In the genomic region with DNA sequence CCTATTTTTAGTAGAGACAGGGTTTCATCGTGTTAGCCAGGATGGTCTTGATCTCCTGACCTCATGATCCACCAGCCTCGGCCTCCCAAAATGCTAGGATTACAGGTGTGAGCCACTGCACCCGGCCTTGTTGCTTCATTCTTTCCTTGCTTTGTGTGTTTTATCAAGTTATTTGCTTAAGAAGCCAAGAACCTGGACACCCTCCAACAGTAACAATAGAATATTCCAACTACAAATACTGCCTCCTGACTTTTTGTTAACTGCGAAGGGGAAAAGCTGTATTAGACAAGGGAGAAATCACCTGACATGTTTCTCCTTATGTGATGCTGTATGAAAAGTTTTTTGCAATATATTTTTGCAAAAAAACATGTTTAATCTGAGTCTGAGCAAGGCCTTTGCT, we compare ENCODE assay signal across 21 cellular contexts.
DNase-seq lines count a peak whose midpoint lies in the region; ATAC-seq and TF ChIP-seq lines count a peak whose summit lies in the region.
"Had no signal": no experiment of that assay in that cellular context is flagged by ENCODE, and none has a peak within 500 bp of the region (broad histone marks: within the 10 kb centered on the region; RNA-seq: fewer than 3 reads in every experiment).

No MANE protein-coding gene starts in this region.

- CTCF ChIA-PET in HEK293 (lab: Yijun Ruan, JAX) = no interaction called here
- CTCF ChIA-PET in PC-9 (lab: Charles Lee) = no interaction called here

- no peak for ATAC-seq in HG03196 (IDR thresholded peaks at IDR 0.05; ENCODE audit: unreplicated experiment)
- no peak for ATAC-seq in HG03354 (IDR thresholded peaks at IDR 0.05; ENCODE audit: poor library complexity, severe bottlenecking, unreplicated experiment)
- ATAC-seq: HCT116 had no signal

- POLR2A ChIA-PET in HEK293 (lab: Yijun Ruan, JAX) (no interaction called here), PC-9 (lab: Charles Lee; ENCODE audit: unreplicated experiment) (no interaction called here)

- H3K36me3 ChIP-seq in HEK293 (ENCODE audit: control insufficient read depth in 2 of 2, insufficient read depth in 1 of 2, low read length in 2 of 2) (no peaks in the 10 kb centered on the region), PC-9 (ENCODE audit: low read depth) (no peaks in the 10 kb centered on the region)
- H3K36me3 ChIP-seq: BLaER1 treated with 17β-estradiol and CSF1 and Interleukin-3, amounts not matched to agents 10 nM and 100 nM; MG63 had no signal

- no peaks in the 10 kb centered on the region for H3K9me2 ChIP-seq in PC-9 (ENCODE audit: insufficient read depth)

- no peaks in the 10 kb centered on the region; the same call in 1 of the 2 replicates for H3K27me3 ChIP-seq in PC-9 (ENCODE audit: insufficient read depth, low read depth)
- H3K27me3 ChIP-seq: MG63 had no signal

- no TSS peak for BruUV-seq in PC-9 (replicated peaks; lab: Mats Ljungman, UMichigan)

- no peaks in the 10 kb centered on the region for H3F3A ChIP-seq in PC-9 (ENCODE audit: insufficient read depth, low read depth)

- H3K27ac ChIP-seq in HEK293 (ENCODE audit: extremely low read depth, low read depth, low read length) (no peak overlapping the region), PC-9 (no peak overlapping the region)
- H3K27ac ChIP-seq: BLaER1 treated with 17β-estradiol and CSF1 and Interleukin-3, amounts not matched to agents 10 nM and 100 nM had no signal

- peak overlapping the region; percentile 40; the same call in 1 of the 2 replicates for H3K4me2 ChIP-seq in PC-9
- H3K4me2 ChIP-seq: BLaER1 treated with 17β-estradiol and CSF1 and Interleukin-3, amounts not matched to agents 10 nM and 100 nM had no signal

- DNase-seq in PC-9 (no peak), choroid plexus epithelial cell (ENCODE audit: low read depth) (peak; percentile 59), renal cortical epithelial cell (ENCODE audit: low read depth) (peak; percentile 29), midbrain (lab: John Stamatoyannopoulos, UW) (no peak), amygdala (lab: John Stamatoyannopoulos, UW) (no peak)
- DNase-seq: 8988T; CD8-positive, alpha-beta memory T cell; GDM1; GOT3; Kasumi-1; MG63; NCI-H1436; NCI-H187 treated with DMSO at 0.1 percent for 48 hours; NCI-H345; NCI-H524; NCI-H774 had no signal

- H3K4me1 ChIP-seq in HEK293 (ENCODE audit: control insufficient read depth, insufficient read depth, low read length) = peaks cover 12% of the 10 kb centered on the region
- H3K4me1 ChIP-seq in PC-9 (replicated peaks; ENCODE audit: insufficient read depth) = no peaks in the 10 kb centered on the region

- no peak overlapping the region for H2AFZ ChIP-seq in PC-9

- TF ChIP-seq CTCF in HEK293 (tag by site-specific recombination; IDR thresholded peaks at IDR 0.05) (no peak), PC-9 (conservative IDR thresholded peaks at IDR 0.05) (no peak), choroid plexus epithelial cell (conservative IDR thresholded peaks at IDR 0.05; ENCODE audit: low read depth, low read length) (no peak)

- no peaks in the 10 kb centered on the region for H4K20me1 ChIP-seq in PC-9 (ENCODE audit: insufficient read depth)

- no peak overlapping the region for H3K4me3 ChIP-seq in HEK293 (ENCODE audit: low read depth, low read length)
- H3K4me3 ChIP-seq in PC-9 = no peak overlapping the region
- no peak overlapping the region for H3K4me3 ChIP-seq in choroid plexus epithelial cell (ENCODE audit: low read depth, low read length)
- H3K4me3 ChIP-seq: BLaER1 treated with 17β-estradiol and CSF1 and Interleukin-3, amounts not matched to agents 10 nM and 100 nM; MG63 had no signal

- no peaks in the 10 kb centered on the region for H3K9me3 ChIP-seq in HEK293 (ENCODE audit: control insufficient read depth, insufficient read depth, low read depth, low read length)
- no peaks in the 10 kb centered on the region for H3K9me3 ChIP-seq in PC-9 (ENCODE audit: insufficient read depth, low read depth)
- H3K9me3 ChIP-seq: MG63 had no signal

- no peaks in the 10 kb centered on the region for H3K79me2 ChIP-seq in PC-9 (ENCODE audit: low read depth)

- intact Hi-C loops in PC-9 (cut with micrococcal nuclease; ENCODE audit: unreplicated experiment) = no loop called here

TF ChIP-seq in HEK293, 187 proteins besides CTCF, POLR2A, EP300 and RAD21:
- TF ChIP-seq ZNF48 (tag by site-specific recombination; IDR thresholded peaks at IDR 0.05) (no peak), PRDM10 (tag by site-specific recombination; IDR thresholded peaks at IDR 0.05) (peak; percentile 46), SCRT1 (tag by site-specific recombination; IDR thresholded peaks at IDR 0.05; ENCODE audit: borderline replicate concordance) (0 out of 2 replicates have a peak, but pooled peaks have one; percentile 15), ZNF843 (tag by site-specific recombination; IDR thresholded peaks at IDR 0.05) (no peak), ZFP41 (tag by site-specific recombination; IDR thresholded peaks at IDR 0.05; ENCODE audit: borderline replicate concordance) (no peak), ZNF549 (tag by site-specific recombination; IDR thresholded peaks at IDR 0.05) (no peak), ZNF174 (tag by site-specific recombination; IDR thresholded peaks at IDR 0.05) (no peak), ZSCAN23 (tag by site-specific recombination; IDR thresholded peaks at IDR 0.05) (no peak), ZBTB17 (tag by site-specific recombination; IDR thresholded peaks at IDR 0.05) (no peak), ZNF530 (tag by site-specific recombination; IDR thresholded peaks at IDR 0.05; ENCODE audit: low read depth) (no peak), GLI2 (tag by site-specific recombination; IDR thresholded peaks at IDR 0.05; ENCODE audit: borderline replicate concordance, low read depth) (no peak), ZNF16 (tag by site-specific recombination; IDR thresholded peaks at IDR 0.05; ENCODE audit: low read depth) (no peak), ZNF792 (tag by site-specific recombination; IDR thresholded peaks at IDR 0.05) (no peak)
- TF ChIP-seq, protein P1, sequence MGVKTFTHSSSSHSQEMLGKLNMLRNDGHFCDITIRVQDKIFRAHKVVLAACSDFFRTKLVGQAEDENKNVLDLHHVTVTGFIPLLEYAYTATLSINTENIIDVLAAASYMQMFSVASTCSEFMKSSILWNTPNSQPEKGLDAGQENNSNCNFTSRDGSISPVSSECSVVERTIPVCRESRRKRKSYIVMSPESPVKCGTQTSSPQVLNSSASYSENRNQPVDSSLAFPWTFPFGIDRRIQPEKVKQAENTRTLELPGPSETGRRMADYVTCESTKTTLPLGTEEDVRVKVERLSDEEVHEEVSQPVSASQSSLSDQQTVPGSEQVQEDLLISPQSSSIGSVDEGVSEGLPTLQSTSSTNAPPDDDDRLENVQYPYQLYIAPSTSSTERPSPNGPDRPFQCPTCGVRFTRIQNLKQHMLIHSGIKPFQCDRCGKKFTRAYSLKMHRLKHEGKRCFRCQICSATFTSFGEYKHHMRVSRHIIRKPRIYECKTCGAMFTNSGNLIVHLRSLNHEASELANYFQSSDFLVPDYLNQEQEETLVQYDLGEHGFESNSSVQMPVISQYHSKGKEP (tag by site-specific recombination; IDR thresholded peaks at IDR 0.05) = no peak
- TF ChIP-seq, protein P2, sequence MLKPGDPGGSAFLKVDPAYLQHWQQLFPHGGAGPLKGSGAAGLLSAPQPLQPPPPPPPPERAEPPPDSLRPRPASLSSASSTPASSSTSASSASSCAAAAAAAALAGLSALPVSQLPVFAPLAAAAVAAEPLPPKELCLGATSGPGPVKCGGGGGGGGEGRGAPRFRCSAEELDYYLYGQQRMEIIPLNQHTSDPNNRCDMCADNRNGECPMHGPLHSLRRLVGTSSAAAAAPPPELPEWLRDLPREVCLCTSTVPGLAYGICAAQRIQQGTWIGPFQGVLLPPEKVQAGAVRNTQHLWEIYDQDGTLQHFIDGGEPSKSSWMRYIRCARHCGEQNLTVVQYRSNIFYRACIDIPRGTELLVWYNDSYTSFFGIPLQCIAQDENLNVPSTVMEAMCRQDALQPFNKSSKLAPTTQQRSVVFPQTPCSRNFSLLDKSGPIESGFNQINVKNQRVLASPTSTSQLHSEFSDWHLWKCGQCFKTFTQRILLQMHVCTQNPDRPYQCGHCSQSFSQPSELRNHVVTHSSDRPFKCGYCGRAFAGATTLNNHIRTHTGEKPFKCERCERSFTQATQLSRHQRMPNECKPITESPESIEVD (tag by site-specific recombination; IDR thresholded peaks at IDR 0.05) = peak; percentile 57; the same call in 1 of the 2 replicates

Comparison
In these comparisons a context has a peak if more than half of its experiments do, and no peak if none do; other contexts are left out.
1. DNase-seq: peak in choroid plexus epithelial cell (single experiment) and renal cortical epithelial cell (single experiment); none in PC-9 (0 of 2), midbrain (single experiment) and amygdala (0 of 56).